ENCODE assay signal across 17 cellular contexts in genomic region chr2:23269747-23270146, GRCh38.
DNase-seq lines count a peak whose midpoint lies in the region; ATAC-seq, FAIRE-seq and TF ChIP-seq lines count a peak whose summit lies in the region.
"Had no signal": no experiment of that assay in that cellular context is flagged by ENCODE, and none has a peak within 500 bp of the region (broad histone marks: within the 10 kb centered on the region; RNA-seq: fewer than 3 reads in every experiment).

No MANE protein-coding gene starts in this region.

- BruUV-seq in mammary epithelial cell (replicated peaks; lab: Mats Ljungman, UMichigan) = no TSS peak

- H3K9ac ChIP-seq in GM23248 (no peak overlapping the region), mammary epithelial cell (ENCODE audit: insufficient read depth, low read length) (no peak overlapping the region)

- in situ Hi-C loops in GM23248 (cut with MboI) (no loop called here), mammary epithelial cell (cut with MboI; ENCODE audit: low sequenced_read_pairs in 2 of 2) (no loop called here)

- no peaks in the 10 kb centered on the region for H3K9me2 ChIP-seq in GM23248 (ENCODE audit: insufficient read depth)

- H3K36me3 ChIP-seq in GM23248 (ENCODE audit: low read depth) (no peaks in the 10 kb centered on the region), mammary epithelial cell (ENCODE audit: insufficient read depth, low read length) (no peaks in the 10 kb centered on the region), tibial artery (no peaks in the 10 kb centered on the region)

- CTCF ChIA-PET in A549 (lab: Yijun Ruan, JAX) (no interaction called here), mammary epithelial cell (lab: Charles Lee; ENCODE audit: low non-redundant PET) (no interaction called here)

- H2AFZ ChIP-seq in GM23248 (no peak overlapping the region), mammary epithelial cell (ENCODE audit: low read depth, low read length) (no peak overlapping the region)

- DNase-seq in A549 (ENCODE audit: low read depth in 1 of 2, low spot score in 1 of 2) = no peak
- DNase-seq in GM23248 = peak; percentile 44
- DNase-seq in NCI-H69 (lab: John Stamatoyannopoulos, UW) = peak; percentile 2
- DNase-seq in iris pigment epithelial cell (ENCODE audit: low read depth) = peak; percentile 27
- DNase-seq in effector CD4-positive, alpha-beta T cell = no peak
- no peak for DNase-seq in activated CD4-positive, alpha-beta T cell treated with anti-CD3 and anti-CD28 coated beads for 4 hours
- no peak for DNase-seq in mammary epithelial cell
- DNase-seq in tibial artery = no peak
- DNase-seq: COR-L47, DMS53, IMR-90, Kasumi-1, NCI-H2029, NCI-H226, SHP77 treated with DMSO at 0.1 percent for 48 hours had no signal

- peak in 1 of 2 experiments; percentile 48; a peak in 2 of 6 replicates for ATAC-seq in A549

- TF ChIP-seq CTCF in A549 (IDR thresholded peaks at IDR 0.05) = no peak
- TF ChIP-seq CTCF in mammary epithelial cell (conservative IDR thresholded peaks at IDR 0.05 in 1 of 2, IDR thresholded peaks at IDR 0.05 in 1 of 2; ENCODE audit: extremely low read depth in 1 of 2, insufficient read depth in 1 of 2, low read depth in 1 of 2, low read length in 2 of 2) = no peak
- TF ChIP-seq CTCF in tibial artery (IDR thresholded peaks at IDR 0.05) = no peak

- TF ChIP-seq RAD21 in A549 (conservative IDR thresholded peaks at IDR 0.05 in 1 of 2, IDR thresholded peaks at IDR 0.05 in 1 of 2) = no peak

- H3K79me2 ChIP-seq in GM23248 (ENCODE audit: insufficient read depth) (no peaks in the 10 kb centered on the region), mammary epithelial cell (ENCODE audit: insufficient read depth, low read length) (no peaks in the 10 kb centered on the region)

- dilution Hi-C loops in mammary epithelial cell (cut with HindIII; ENCODE audit: low sequenced_read_pairs) = no loop called here

- H3K4me3 ChIP-seq in A549 (no peak overlapping the region), GM23248 (no peak overlapping the region), mammary epithelial cell (replicated peaks in 1 of 3; ENCODE audit: insufficient read depth in 1 of 3, low read depth in 2 of 3, low read length in 3 of 3) (no peak overlapping the region), tibial artery (no peak overlapping the region)

- no peaks in the 10 kb centered on the region for H3K27me3 ChIP-seq in GM23248 (replicated peaks; ENCODE audit: insufficient read depth)
- H3K27me3 ChIP-seq in mammary epithelial cell (ENCODE audit: insufficient read depth, low read length) = no peaks in the 10 kb centered on the region
- H3K27me3 ChIP-seq in tibial artery = no peaks in the 10 kb centered on the region

- no peaks in the 10 kb centered on the region for H3K9me3 ChIP-seq in A549
- no peaks in the 10 kb centered on the region for H3K9me3 ChIP-seq in GM23248 (ENCODE audit: low read depth)
- H3K9me3 ChIP-seq in mammary epithelial cell (replicated peaks; ENCODE audit: insufficient read depth, low read length) = no peaks in the 10 kb centered on the region
- H3K9me3 ChIP-seq in tibial artery = no peaks in the 10 kb centered on the region

- H4K20me1 ChIP-seq in GM23248 (ENCODE audit: insufficient read depth) = no peaks in the 10 kb centered on the region
- H4K20me1 ChIP-seq in mammary epithelial cell (ENCODE audit: insufficient read depth, low read length) = no peaks in the 10 kb centered on the region

- intact Hi-C loops in mammary epithelial cell (cut with micrococcal nuclease) (no loop called here), tibial artery (cut with DNase I; ENCODE audit: low total_unique reads) (no loop called here)

- TF ChIP-seq POLR2A in A549 (IDR thresholded peaks at IDR 0.05; ENCODE audit: low read length) = no peak

- no peaks in the 10 kb centered on the region for H3F3A ChIP-seq in GM23248 (ENCODE audit: insufficient read depth)

- FAIRE-seq in A549 (lab: Jason Lieb, UNC) = no peak
- FAIRE-seq: G401.6, H1 had no signal

- 32% methylated on average over 3 of the region's 3 CpGs for WGBS in A549 (ENCODE audit: missing lambda C conversion rate)
- WGBS in GM23248 (ENCODE audit: low coverage in 1 of 2, low lambda C conversion rate in 2 of 2, missing lambda C conversion rate in 2 of 2), 2 experiments = 61 to 67% methylated on average over 3 of the region's 3 CpGs
- WGBS in mammary epithelial cell (ENCODE audit: low coverage, missing lambda C conversion rate) = 67% methylated on average over 3 of the region's 3 CpGs

- H3K4me2 ChIP-seq in A549 = peak overlapping the region; percentile 54
- peak overlapping the region; percentile 48 for H3K4me2 ChIP-seq in GM23248 (ENCODE audit: unreplicated experiment)
- no peak overlapping the region for H3K4me2 ChIP-seq in mammary epithelial cell (ENCODE audit: insufficient read depth, low read depth, low read length)

- no peak for TF ChIP-seq EP300 in A549 (IDR thresholded peaks at IDR 0.05)

- H3K4me1 ChIP-seq in A549 (peaks cover 33% of the 10 kb centered on the region), GM23248 (ENCODE audit: insufficient read depth) (peaks cover 27% of the 10 kb centered on the region), mammary epithelial cell (ENCODE audit: insufficient read depth, low read length) (peaks cover 5% of the 10 kb centered on the region), tibial artery (peaks cover 0 to 13% (median 0%) of the 10 kb centered on the region in 4 donors)

- H3K27ac ChIP-seq in A549 (no peak overlapping the region), GM23248 (no peak overlapping the region), mammary epithelial cell (ENCODE audit: insufficient read depth, low read depth, low read length) (no peak overlapping the region), tibial artery (no peak overlapping the region)

- POLR2A ChIA-PET in A549 (lab: Yijun Ruan, JAX) = interaction anchor here (0.5 kb wide), 1 partner anchor 602 kb away, joined by 3 read pairs; no protein-coding TSS in a partner anchor

TF ChIP-seq in A549, 52 proteins besides CTCF, POLR2A, EP300 and RAD21:
- TF ChIP-seq PHF8 (IDR thresholded peaks at IDR 0.05; ENCODE audit: borderline replicate concordance, low read depth) (no peak), FOSB (CRISPR knock-in tag; IDR thresholded peaks at IDR 0.05) (no peak), KDM1A (IDR thresholded peaks at IDR 0.05; ENCODE audit: low read depth) (no peak), JUN (IDR thresholded peaks at IDR 0.05) (no peak), ZFP36 (IDR thresholded peaks at IDR 0.05; ENCODE audit: borderline replicate concordance, partially characterized antibody) (no peak), KDM5A (IDR thresholded peaks at IDR 0.05) (no peak), FOSL2 (IDR thresholded peaks at IDR 0.05) (no peak), FOSL2 (CRISPR knock-in tag; IDR thresholded peaks at IDR 0.05) (no peak)

Comparison
In these comparisons a context has a peak if more than half of its experiments do, and no peak if none do; other contexts are left out.
1. DNase-seq: peak in GM23248 (single experiment), NCI-H69 (single experiment) and iris pigment epithelial cell (single experiment); none in A549 (0 of 2), effector CD4-positive, alpha-beta T cell (single experiment), activated CD4-positive, alpha-beta T cell treated with anti-CD3 and anti-CD28 coated beads for 4 hours (0 of 2), mammary epithelial cell (single experiment) and tibial artery (0 of 2).